8 cellular contexts compared by ENCODE assay signal in genomic region chr22:20979243-20979809, GRCh38. TPM values are rescaled to one million over a fixed set of nuclear protein-coding genes. Genes with fewer than 3 reads are reported as not detected.
DNase-seq lines count a peak whose midpoint lies in the region; ATAC-seq lines count a peak whose summit lies in the region.

No MANE protein-coding gene starts in this region.

- H3K36me3 Mint-ChIP-seq in activated naive CD4-positive, alpha-beta T cell treated with anti-CD3 and anti-CD28 coated beads, Interleukin-2, amount 50 U/mL, for 72 hours, result peaks cover 12 to 19% of the 10 kb centered on the region in 2 donors

- ATAC-seq in activated naive CD4-positive, alpha-beta T cell treated with anti-CD3 and anti-CD28 coated beads, Interleukin-2, amount 50 U/mL, for 72 hours, result peak; percentile 38 to 72
- peak; percentile 16 for ATAC-seq in Right ventricle myocardium superior (ENCODE audit: poor library complexity)
- ATAC-seq in GM19395 (IDR thresholded peaks at IDR 0.05; ENCODE audit: unreplicated experiment), result no peak

- DNase-seq in DMS 273 (lab: John Stamatoyannopoulos, UW; ENCODE audit: unreplicated experiment) (peak; percentile 51), DMS 273 treated with DMSO at 0.1 percent for 48 hours (lab: John Stamatoyannopoulos, UW) (no peak), Right ventricle myocardium superior (peak; percentile 77), pulmonary artery endothelial cell (ENCODE audit: low read depth, low spot score) (peak; percentile 29), NCI-H1417 treated with DMSO at 0.1 percent for 48 hours (lab: John Stamatoyannopoulos, UW) (no peak), NCI-H226 (no peak)
- peak in 1 of 2 donors; percentile 51 for DNase-seq in activated naive CD4-positive, alpha-beta T cell treated with anti-CD3 and anti-CD28 coated beads, Interleukin-2, amount 50 U/mL, for 72 hours (ENCODE audit: low spot score in 2 of 2)

- intact Hi-C loops in Right ventricle myocardium superior (cut with DNase I), result no loop called here

- H3K27ac Mint-ChIP-seq in activated naive CD4-positive, alpha-beta T cell treated with anti-CD3 and anti-CD28 coated beads, Interleukin-2, amount 50 U/mL, for 72 hours, result peak overlapping the region; percentile 52 to 68

- H3K9me3 Mint-ChIP-seq in activated naive CD4-positive, alpha-beta T cell treated with anti-CD3 and anti-CD28 coated beads, Interleukin-2, amount 50 U/mL, for 72 hours, result peaks cover 4 to 10% of the 10 kb centered on the region in 2 donors

RNA-seq across cellular contexts. Expression of gene LZTR1, which starts 2.8 kb away (rescaled TPM):
- 10 to 100 TPM; 30.7 to 41.8 TPM for total RNA-seq in activated naive CD4-positive, alpha-beta T cell treated with anti-CD3 and anti-CD28 coated beads, Interleukin-2, amount 50 U/mL, for 72 hours
- total RNA-seq in Right ventricle myocardium superior (24.7 TPM), pulmonary artery endothelial cell (51.1 and 69.5 TPM in 2 replicates)

RNA-seq across cellular contexts. Expression of gene AIFM3, which starts 12.3 kb away (rescaled TPM):
- under 1 TPM; 0.11 to 0.12 TPM for total RNA-seq in activated naive CD4-positive, alpha-beta T cell treated with anti-CD3 and anti-CD28 coated beads, Interleukin-2, amount 50 U/mL, for 72 hours
- total RNA-seq in Right ventricle myocardium superior, result 0.67 TPM
- 0.07 and 0.56 TPM in 2 replicates for total RNA-seq in pulmonary artery endothelial cell

RNA-seq across cellular contexts. Expression of gene THAP7, which starts 22.6 kb away (rescaled TPM):
- total RNA-seq in activated naive CD4-positive, alpha-beta T cell treated with anti-CD3 and anti-CD28 coated beads, Interleukin-2, amount 50 U/mL, for 72 hours, result 10 to 100 TPM; 21.9 to 23.9 TPM
- total RNA-seq in Right ventricle myocardium superior (19.4 TPM), pulmonary artery endothelial cell (16.2 and 18.8 TPM in 2 replicates)

RNA-seq across cellular contexts. Expression of gene P2RX6, which starts 35.6 kb away (rescaled TPM):
- total RNA-seq in activated naive CD4-positive, alpha-beta T cell treated with anti-CD3 and anti-CD28 coated beads, Interleukin-2, amount 50 U/mL, for 72 hours, result under 1 TPM in 1 of 2 donors, not detected in 1; 0.34 TPM
- total RNA-seq in Right ventricle myocardium superior (3.9 TPM), pulmonary artery endothelial cell (0.07 TPM in 1 of 2 replicates, not detected in the other)

RNA-seq across cellular contexts. Expression of gene SLC7A4, which starts 53.0 kb away (rescaled TPM):
- not detected for total RNA-seq in activated naive CD4-positive, alpha-beta T cell treated with anti-CD3 and anti-CD28 coated beads, Interleukin-2, amount 50 U/mL, for 72 hours
- total RNA-seq in Right ventricle myocardium superior (0.16 TPM), pulmonary artery endothelial cell (not detected in 2 replicates)

Comparison
In these comparisons a context has a peak if more than half of its experiments do, and no peak if none do; other contexts are left out.
1. DNase-seq: peak in DMS 273 (single experiment), Right ventricle myocardium superior (single experiment) and pulmonary artery endothelial cell (single experiment); none in DMS 273 treated with DMSO at 0.1 percent for 48 hours (single experiment), NCI-H1417 treated with DMSO at 0.1 percent for 48 hours (single experiment) and NCI-H226 (single experiment).